ENCODE assay signal across 22 cellular contexts in genomic region chr17:67056746-67057490, GRCh38. TPM values are rescaled to one million over a fixed set of nuclear protein-coding genes. Genes with fewer than 3 reads are reported as not detected.
DNase-seq lines count a peak whose midpoint lies in the region; ATAC-seq and TF ChIP-seq lines count a peak whose summit lies in the region.
"Had no signal": no experiment of that assay in that cellular context is flagged by ENCODE, and none has a peak within 500 bp of the region (broad histone marks: within the 10 kb centered on the region; RNA-seq: fewer than 3 reads in every experiment).

No MANE protein-coding gene starts in this region.

- no peak for TF ChIP-seq CTCF in esophagus muscularis mucosa (IDR thresholded peaks at IDR 0.05)
- no peak for TF ChIP-seq CTCF in ovary (IDR thresholded peaks at IDR 0.05)

- H3K4me1 ChIP-seq in esophagus muscularis mucosa (no peaks in the 10 kb centered on the region), mucosa of rectum (ENCODE audit: control insufficient read depth in 2 of 2, insufficient read depth in 2 of 2, low read length in 2 of 2) (peaks cover 9 to 18% of the 10 kb centered on the region in 2 donors), ovary (ENCODE audit: insufficient read depth) (no peaks in the 10 kb centered on the region)
- H3K4me1 ChIP-seq: adrenal gland, prostate gland had no signal

- H3K9ac ChIP-seq in mucosa of rectum (ENCODE audit: low read depth in 1 of 2, low read length in 2 of 2) = peak overlapping the region; percentile 23 to 32

- H3K36me3 ChIP-seq in esophagus muscularis mucosa (no peaks in the 10 kb centered on the region), mucosa of rectum (ENCODE audit: control insufficient read depth in 2 of 2, insufficient read depth in 2 of 2, low read length in 2 of 2) (no peaks in the 10 kb centered on the region), ovary (no peaks in the 10 kb centered on the region)
- H3K36me3 ChIP-seq: adrenal gland, prostate gland had no signal

- 88% methylated on average over 18 of the region's 18 CpGs for WGBS in esophagus muscularis mucosa
- WGBS in ovary, 3 donors = 84 to 90% (median 87%) methylated on average over 18 of the region's 18 CpGs

- intact Hi-C loops in esophagus muscularis mucosa (cut with DNase I) (no loop called here), ovary (cut with DNase I) (no loop called here)

- peak; percentile 7 to 10 for DNase-seq in activated T-cell treated with anti-CD3 and anti-CD28 coated beads, Interleukin-2, amount 50 U/mL, for 48 hours
- no peak for DNase-seq in activated T-cell treated with anti-CD3 and anti-CD28 coated beads for 4 hours
- DNase-seq in esophagus muscularis mucosa (ENCODE audit: extremely low spot score) = peak; percentile 60
- no peak for DNase-seq in inferior parietal cortex (ENCODE audit: extremely low spot score)
- no peak for DNase-seq in ovary
- DNase-seq in retina = no peak
- DNase-seq: activated CD4-positive, alpha-beta T cell treated with anti-CD3 and anti-CD28 coated beads for 4 hours; activated gamma-delta T cell; Calu3; foreskin melanocyte; SHP77; stimulated activated CD4-positive, alpha-beta T cell treated with anti-CD3 and anti-CD28 coated beads, Interleukin-4, amount 100 ng/mL, for 24 hours; T-cell had no signal

- no peak for TF ChIP-seq EP300 in esophagus muscularis mucosa (IDR thresholded peaks at IDR 0.05)
- TF ChIP-seq EP300 in ovary (IDR thresholded peaks at IDR 0.05) = no peak

- H3K9me3 ChIP-seq in esophagus muscularis mucosa = no peaks in the 10 kb centered on the region
- no peaks in the 10 kb centered on the region for H3K9me3 ChIP-seq in mucosa of rectum (ENCODE audit: control insufficient read depth in 2 of 2, low read length in 2 of 2)
- no peaks in the 10 kb centered on the region for H3K9me3 ChIP-seq in ovary
- H3K9me3 ChIP-seq: adrenal gland, prostate gland had no signal

- TF ChIP-seq POLR2A in esophagus muscularis mucosa (IDR thresholded peaks at IDR 0.05; ENCODE audit: low read depth) (no peak), ovary (IDR thresholded peaks at IDR 0.05) (no peak)

- H3K4me3 ChIP-seq in esophagus muscularis mucosa (no peak overlapping the region), mucosa of rectum (ENCODE audit: low read length in 2 of 2) (peak overlapping the region in 1 of 2 donors; percentile 7), ovary (no peak overlapping the region)
- H3K4me3 ChIP-seq: adrenal gland, prostate gland had no signal

- H3K27ac ChIP-seq in esophagus muscularis mucosa (replicated peaks in 1 of 4) (no peak overlapping the region), mucosa of rectum (ENCODE audit: low read depth in 2 of 2, low read length in 2 of 2) (peak overlapping the region; percentile 70 to 87), ovary (no peak overlapping the region)
- H3K27ac ChIP-seq: adrenal gland, epithelial cell of prostate had no signal

- H3K27me3 ChIP-seq in esophagus muscularis mucosa (no peaks in the 10 kb centered on the region), mucosa of rectum (ENCODE audit: control insufficient read depth in 2 of 2, insufficient read depth in 2 of 2, low read length in 2 of 2) (no peaks in the 10 kb centered on the region), ovary (no peaks in the 10 kb centered on the region)
- H3K27me3 ChIP-seq: adrenal gland had no signal

- ATAC-seq in GM21381 (IDR thresholded peaks at IDR 0.05; ENCODE audit: unreplicated experiment) = no peak
- ATAC-seq: T-cell had no signal

RNA-seq across cellular contexts. Expression of gene CACNG1, which starts 12.6 kb away (rescaled TPM):
- total RNA-seq in esophagus muscularis mucosa = not detected
- under 1 TPM in 1 of 7 donors, not detected in 6; 0.46 TPM for total RNA-seq in ovary
- not detected for polyA plus RNA-seq in ovary
- total RNA-seq: A673, Calu3, dermis microvascular lymphatic vessel endothelial cell, T-cell had no signal
- polyA plus RNA-seq: BJ, urinary bladder had no signal

Comparison
In these comparisons a context has a peak if more than half of its experiments do, and no peak if none do; other contexts are left out.
1. DNase-seq: peak in activated T-cell treated with anti-CD3 and anti-CD28 coated beads, Interleukin-2, amount 50 U/mL, for 48 hours (2 of 2) and esophagus muscularis mucosa (single experiment); none in activated T-cell treated with anti-CD3 and anti-CD28 coated beads for 4 hours (single experiment), inferior parietal cortex (single experiment), ovary (0 of 5) and retina (single experiment).
2. H3K27ac ChIP-seq: peak in mucosa of rectum (2 of 2); none in esophagus muscularis mucosa (0 of 4) and ovary (0 of 2).